ENCODE assay signal across 8 cellular contexts in genomic region chr6:144064831-144065668, GRCh38. TPM values are rescaled to one million over a fixed set of nuclear protein-coding genes. Genes with fewer than 3 reads are reported as not detected.
DNase-seq lines count a peak whose midpoint lies in the region; ATAC-seq, FAIRE-seq and TF ChIP-seq lines count a peak whose summit lies in the region.

No MANE protein-coding gene starts in this region.

- TF ChIP-seq POLR2A in K562 (conservative IDR thresholded peaks at IDR 0.05): no peak

- peaks cover 15 to 17% of the 10 kb centered on the region in 2 experiments; a peak in 4 of 5 replicates for H3K4me1 ChIP-seq in K562 (replicated peaks in 1 of 2; ENCODE audit: control insufficient read depth in 2 of 2, insufficient read depth in 2 of 2, low read length in 2 of 2)
- no peaks in the 10 kb centered on the region for H3K4me1 ChIP-seq in mesendoderm (ENCODE audit: control insufficient read depth, low read depth, low read length)

- H3K4me2 ChIP-seq in K562 (ENCODE audit: insufficient read depth, low read length): peak overlapping the region; percentile 88
- H3K4me2 ChIP-seq in mesendoderm (ENCODE audit: low read length): peak overlapping the region; percentile 63

- TF ChIP-seq CTCF in K562 (IDR thresholded peaks at IDR 0.05 in 2 of 3, conservative IDR thresholded peaks at IDR 0.05 in 1 of 3; ENCODE audit: insufficient read depth in 2 of 3, low read depth in 1 of 3, low read length in 3 of 3): no peak

- CTCF ChIA-PET in K562 (lab: Yijun Ruan, JAX; ENCODE audit: low intra/inter-chr PET ratio): interaction anchor here (0.6 kb wide), 1 partner anchor 50 kb away, joined by 3 read pairs; no protein-coding TSS in a partner anchor

- peak; percentile 6 for FAIRE-seq in K562 (lab: Jason Lieb, UNC)

- peak overlapping the region; percentile 76 for H3K56ac ChIP-seq in mesendoderm (ENCODE audit: low read length)

- H3K9ac ChIP-seq in K562 (ENCODE audit: insufficient read depth in 1 of 2, low read depth in 2 of 2, low read length in 2 of 2) (peak overlapping the region; percentile 76 to 96), mesendoderm (ENCODE audit: low read length) (peak overlapping the region; percentile 66)

- H3K9me3 ChIP-seq in K562 (replicated peaks; ENCODE audit: control insufficient read depth, insufficient read depth, low read depth, low read length): no peaks in the 10 kb centered on the region

- H2BK120ac ChIP-seq in mesendoderm (ENCODE audit: low read depth, low read length): no peak overlapping the region

- no peak overlapping the region for H3K4ac ChIP-seq in mesendoderm (ENCODE audit: low read depth, low read length)

- DNase-seq in activated CD8-positive, alpha-beta memory T cell treated with anti-CD3 and anti-CD28 coated beads, Interleukin-2, amount 50 U/mL, for 4 hours: peak; percentile 16
- no peak for DNase-seq in activated CD8-positive, alpha-beta memory T cell treated with anti-CD3 and anti-CD28 coated beads for 24 hours
- peak; percentile 72 for DNase-seq in NCI-H1417 treated with DMSO at 0.1 percent for 48 hours (lab: John Stamatoyannopoulos, UW)
- no peak for DNase-seq in K562 (ENCODE audit: extremely low read depth in 1 of 4, low spot score in 3 of 4)
- no peak for DNase-seq in mesendoderm
- no peak for DNase-seq in 8988T
- no peak for DNase-seq in GM03348 (ENCODE audit: low spot score)

- no peak overlapping the region for H3K23ac ChIP-seq in mesendoderm (ENCODE audit: low read length)

- H3K4me3 ChIP-seq in K562 (peak overlapping the region; percentile 76), mesendoderm (ENCODE audit: low read length) (no peak overlapping the region)

- H4K8ac ChIP-seq in mesendoderm (ENCODE audit: low read depth, low read length): no peak overlapping the region

- WGBS in K562 (ENCODE audit: insufficient coverage, low coverage, missing lambda C conversion rate): 50% methylated on average over 22 of the region's 22 CpGs
- no CpG with 5 or more reads among the region's 22 CpGs for WGBS in mesendoderm (ENCODE audit: extremely low coverage, insufficient coverage, low lambda C conversion rate)

- no peak for TF ChIP-seq EP300 in K562 (IDR thresholded peaks at IDR 0.05; ENCODE audit: low read length)

- ATAC-seq in K562: no peak; the same call in 2 of the 3 replicates
- ATAC-seq in GM21390 (IDR thresholded peaks at IDR 0.05; ENCODE audit: unreplicated experiment): no peak

- no peak overlapping the region for H4K5ac ChIP-seq in mesendoderm (ENCODE audit: low read length)

- no peaks in the 10 kb centered on the region for H3K79me1 ChIP-seq in mesendoderm (ENCODE audit: low read length)

- POLR2A ChIA-PET in K562 (lab: Yijun Ruan, JAX): interaction anchor here (0.5 to 3.1 kb wide), 7 partner anchors 10 to 416 kb away, joined by 3 to 13 read pairs (median 5); no protein-coding TSS in a partner anchor

- intact Hi-C loops in K562 (cut with micrococcal nuclease): loop anchor here (1.0 to 2.0 kb wide), 2 partner anchors 18 to 30 kb away; partner anchors contain the start of gene SF3B5

- no peak for TF ChIP-seq RAD21 in K562 (CRISPR knock-in tag; conservative IDR thresholded peaks at IDR 0.05 in 1 of 2, IDR thresholded peaks at IDR 0.05 in 1 of 2)

- no peaks in the 10 kb centered on the region for H3K79me2 ChIP-seq in K562 (ENCODE audit: control insufficient read depth, insufficient read depth, low read length)
- no peaks in the 10 kb centered on the region for H3K79me2 ChIP-seq in mesendoderm (ENCODE audit: control insufficient read depth, insufficient read depth, low read length)

- no peak overlapping the region for H2AK5ac ChIP-seq in mesendoderm (ENCODE audit: low read length)

- no peaks in the 10 kb centered on the region for H4K20me1 ChIP-seq in K562 (replicated peaks; ENCODE audit: control insufficient read depth, insufficient read depth, low read length)

- BruUV-seq in K562 (replicated peaks; lab: Mats Ljungman, UMichigan): TSS peak; percentile 75

- no peak overlapping the region for H2BK5ac ChIP-seq in mesendoderm (ENCODE audit: low read length)

- H3K36me3 ChIP-seq in K562 (ENCODE audit: control insufficient read depth, insufficient read depth, low read length): no peaks in the 10 kb centered on the region
- H3K36me3 ChIP-seq in mesendoderm (ENCODE audit: control insufficient read depth, insufficient read depth, low read length): no peaks in the 10 kb centered on the region

- no peak overlapping the region for H3K18ac ChIP-seq in mesendoderm (ENCODE audit: low read length)

- H2AFZ ChIP-seq in K562 (ENCODE audit: low read depth, low read length): peak overlapping the region; percentile 99

- H3K9me1 ChIP-seq in K562 (ENCODE audit: control insufficient read depth, insufficient read depth, low read length): no peaks in the 10 kb centered on the region

- H3K27ac ChIP-seq in K562 (ENCODE audit: extremely low read depth, low read depth, low read length) (peak overlapping the region; percentile 83; the same call in 2 of the 3 replicates), mesendoderm (ENCODE audit: low read depth, low read length) (no peak overlapping the region)

- H3K27me3 ChIP-seq in K562 (ENCODE audit: control insufficient read depth in 2 of 2, insufficient read depth in 2 of 2, low read length in 2 of 2): no peaks in the 10 kb centered on the region; a peak in 1 of 5 replicates
- H3K27me3 ChIP-seq in mesendoderm (ENCODE audit: insufficient read depth, low read length, poor library complexity): peaks cover 28% of the 10 kb centered on the region

- in situ Hi-C loops in K562 (cut with MboI): no loop called here

- H2BK15ac ChIP-seq in mesendoderm (replicated peaks; ENCODE audit: low read depth): no peak overlapping the region

TF ChIP-seq in K562, 482 proteins besides CTCF, POLR2A, EP300 and RAD21 (continues in another document):
- TF ChIP-seq FOXM1 (IDR thresholded peaks at IDR 0.05; ENCODE audit: low read depth): no peak
- TF ChIP-seq FOXM1 (CRISPR knock-in tag; IDR thresholded peaks at IDR 0.05; ENCODE audit: low read depth): 0 out of 2 replicates have a peak, but pooled peaks have one; percentile 16
- TF ChIP-seq L3MBTL2 (IDR thresholded peaks at IDR 0.05): peak; percentile 8; the same call in 1 of the 2 replicates
- TF ChIP-seq ATF6 (CRISPR knock-in tag; IDR thresholded peaks at IDR 0.05): peak; percentile 64; the same call in 1 of the 2 replicates

RNA-seq across cellular contexts. Expression of gene SF3B5, which starts 30.3 kb away (rescaled TPM):
- 24.3 and 54.9 TPM in 2 replicates for total RNA-seq in K562 (2011; cell fraction: chromatin; rRNA removed; ENCODE audit: low replicate concordance)
- total RNA-seq in K562 (2011; cell fraction: nucleolus; rRNA removed): 129 and 134 TPM in 2 replicates
- total RNA-seq in K562 (2011; cell fraction: nucleoplasm; rRNA removed): 82.1 and 112 TPM in 2 replicates
- total RNA-seq in K562 (2014; rRNA removed): 292 and 479 TPM in 2 replicates
- 133 and 238 TPM in 2 replicates for total RNA-seq in K562 (2014; rRNA removed; fragmentation: Illumina TruSeq; extraction: Trizol)
- total RNA-seq in K562 (2015; rRNA removed; fragmentation: Illumina TruSeq; extraction: Trizol): 337 and 357 TPM in 2 replicates
- 399 and 440 TPM in 2 replicates for total RNA-seq in K562 (2021)
- 407 and 453 TPM in 2 replicates for polyA plus RNA-seq in K562 (2011; rRNA removed)
- polyA plus RNA-seq in K562 (2011; cell fraction: cytosol; rRNA removed): 924 and 1,390 TPM in 2 replicates
- polyA plus RNA-seq in K562 (2011; cell fraction: nucleus; rRNA removed): 281 and 290 TPM in 2 replicates
- 381 and 451 TPM in 2 replicates for polyA plus RNA-seq in K562 (2012)
- polyA plus RNA-seq in K562 (2014; fragmentation: Illumina TruSeq; extraction: Trizol): 538 and 635 TPM in 2 replicates
- 1,000 to 10,000 TPM; 1,065 to 1,211 TPM for polyA plus RNA-seq in K562 (2014; fragmentation: Nextera tagmentation; extraction: Ambion mirVana)
- polyA plus RNA-seq in K562 (2014; rRNA removed): 552 and 569 TPM in 2 replicates
- polyA minus RNA-seq in K562 (2011; rRNA and poly(A)+ RNA removed): 129 and 212 TPM in 2 replicates
- polyA minus RNA-seq in K562 (2011; cell fraction: cytosol; rRNA and poly(A)+ RNA removed): 181 and 196 TPM in 2 replicates
- polyA minus RNA-seq in K562 (2011; cell fraction: nucleus; rRNA and poly(A)+ RNA removed): 64.5 and 102 TPM in 2 replicates
- polyA plus RNA-seq in mesendoderm (2013, experiment 1 of 2): 285 TPM
- 286 TPM for polyA plus RNA-seq in mesendoderm (2013, experiment 2 of 2)

RNA-seq across cellular contexts. Expression of gene PLAGL1, which starts 57.0 kb away (rescaled TPM):
- total RNA-seq in K562 (2011; cell fraction: chromatin; rRNA removed; ENCODE audit: low replicate concordance): 37.8 and 55.0 TPM in 2 replicates
- total RNA-seq in K562 (2011; cell fraction: nucleolus; rRNA removed): 16.5 and 17.4 TPM in 2 replicates
- 44.0 and 76.9 TPM in 2 replicates for total RNA-seq in K562 (2011; cell fraction: nucleoplasm; rRNA removed)
- total RNA-seq in K562 (2014; rRNA removed): 11.7 and 14.8 TPM in 2 replicates
- 11.0 and 11.5 TPM in 2 replicates for total RNA-seq in K562 (2014; rRNA removed; fragmentation: Illumina TruSeq; extraction: Trizol)
- total RNA-seq in K562 (2015; rRNA removed; fragmentation: Illumina TruSeq; extraction: Trizol): 13.2 and 15.1 TPM in 2 replicates
- total RNA-seq in K562 (2021): 26.2 and 27.0 TPM in 2 replicates
- 18.9 and 53.9 TPM in 2 replicates for polyA plus RNA-seq in K562 (2011; rRNA removed)
- 11.7 and 22.0 TPM in 2 replicates for polyA plus RNA-seq in K562 (2011; cell fraction: cytosol; rRNA removed)
- 111 and 133 TPM in 2 replicates for polyA plus RNA-seq in K562 (2011; cell fraction: nucleus; rRNA removed)
- polyA plus RNA-seq in K562 (2012): 30.7 and 36.6 TPM in 2 replicates
- polyA plus RNA-seq in K562 (2014; fragmentation: Illumina TruSeq; extraction: Trizol): 27.4 and 29.6 TPM in 2 replicates
- polyA plus RNA-seq in K562 (2014; fragmentation: Nextera tagmentation; extraction: Ambion mirVana): 1 to 10 TPM; 4.9 to 5.9 TPM
- 18.7 and 19.6 TPM in 2 replicates for polyA plus RNA-seq in K562 (2014; rRNA removed)
- polyA minus RNA-seq in K562 (2011; rRNA and poly(A)+ RNA removed): 20.9 and 39.9 TPM in 2 replicates
- 6.9 and 18.7 TPM in 2 replicates for polyA minus RNA-seq in K562 (2011; cell fraction: cytosol; rRNA and poly(A)+ RNA removed)
- polyA minus RNA-seq in K562 (2011; cell fraction: nucleus; rRNA and poly(A)+ RNA removed): 32.3 and 88.7 TPM in 2 replicates
- polyA plus RNA-seq in mesendoderm (2013, experiment 1 of 2): 3.4 TPM
- 3.8 TPM for polyA plus RNA-seq in mesendoderm (2013, experiment 2 of 2)

Comparison
In these comparisons a context has a peak if more than half of its experiments do, and no peak if none do; other contexts are left out.
1. DNase-seq: peak in activated CD8-positive, alpha-beta memory T cell treated with anti-CD3 and anti-CD28 coated beads, Interleukin-2, amount 50 U/mL, for 4 hours (single experiment) and NCI-H1417 treated with DMSO at 0.1 percent for 48 hours (single experiment); none in activated CD8-positive, alpha-beta memory T cell treated with anti-CD3 and anti-CD28 coated beads for 24 hours (single experiment), K562 (0 of 4), mesendoderm (single experiment), 8988T (single experiment) and GM03348 (single experiment).